15 cellular contexts compared by ENCODE assay signal in the genomic region with DNA sequence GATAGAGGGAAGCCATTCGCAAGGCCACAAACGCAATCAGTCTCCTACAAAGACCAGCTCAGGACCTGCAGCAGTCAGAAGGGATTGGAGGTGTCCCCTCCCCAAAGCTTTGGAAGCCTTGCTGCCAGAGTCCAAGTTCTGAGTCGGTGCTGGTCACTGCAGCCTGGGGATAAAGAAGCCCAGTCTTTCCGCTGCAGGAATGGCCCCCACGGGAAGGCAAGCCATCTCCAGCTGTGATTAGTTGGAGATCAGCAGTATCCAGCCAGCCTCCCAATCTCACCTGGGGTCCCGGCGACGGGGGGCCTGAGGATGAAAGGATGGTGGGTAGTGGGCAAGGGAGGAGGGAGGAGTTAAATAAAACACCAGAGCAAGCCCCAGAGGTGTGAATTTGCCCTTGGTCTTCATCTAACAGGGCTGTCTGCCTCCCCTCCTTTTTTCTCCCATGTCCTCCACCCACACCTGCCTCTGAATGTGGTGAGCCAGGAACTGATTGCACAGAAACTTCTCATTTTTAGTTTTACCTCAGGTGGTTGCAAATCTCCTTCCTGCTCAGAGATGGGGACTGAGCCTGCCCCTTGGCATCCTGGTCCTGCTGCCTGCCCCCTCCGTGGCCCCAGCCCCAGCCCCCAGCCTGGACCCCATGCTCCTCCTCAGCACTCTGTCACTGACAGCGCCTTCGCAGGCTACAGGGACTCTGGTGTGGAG.
A peak's percentile ranks its signal among the peaks of the same experiment; 100 is the strongest.
DNase-seq lines count a peak whose midpoint lies in the region; ATAC-seq and TF ChIP-seq lines count a peak whose summit lies in the region.
"Had no signal": no experiment of that assay in that cellular context is flagged by ENCODE, and none has a peak within 500 bp of the region (broad histone marks: within the 10 kb centered on the region; RNA-seq: fewer than 3 reads in every experiment).

No MANE protein-coding gene starts in this region.

- no peak overlapping the region for H3K27ac Mint-ChIP-seq in osteocyte (ENCODE audit: unreplicated experiment)
- H3K27ac Mint-ChIP-seq: B cell; CD4-positive, CD25-positive, alpha-beta regulatory T cell; CD8-positive, alpha-beta T cell had no signal

- no peaks in the 10 kb centered on the region for H3K36me3 Mint-ChIP-seq in osteocyte (ENCODE audit: unreplicated experiment)
- H3K36me3 Mint-ChIP-seq: CD4-positive, CD25-positive, alpha-beta regulatory T cell; CD8-positive, alpha-beta T cell had no signal

- no peak for ATAC-seq in HG02642 (IDR thresholded peaks at IDR 0.05; ENCODE audit: poor library complexity, unreplicated experiment)
- ATAC-seq: CD8-positive, alpha-beta T cell had no signal

- peaks cover 2% of the 10 kb centered on the region for H3K4me1 Mint-ChIP-seq in osteocyte (ENCODE audit: unreplicated experiment)

- DNase-seq in D341Med (ENCODE audit: low spot score), result peak; percentile 36
- peak; percentile 44 for DNase-seq in ecto neural progenitor cell (ENCODE audit: low spot score)
- peak; percentile 6 for DNase-seq in iPS-NIHi7 (ENCODE audit: extremely low spot score)
- peak; percentile 71 for DNase-seq in osteocyte (ENCODE audit: extremely low spot score, unreplicated experiment)
- DNase-seq in midbrain (lab: John Stamatoyannopoulos, UW), result no peak
- DNase-seq in dermis blood vessel endothelial cell, result no peak
- no peak for DNase-seq in NCI-H1417 (lab: John Stamatoyannopoulos, UW)
- DNase-seq: CD4-positive, CD25-positive, alpha-beta regulatory T cell; DMS53; DMS79 treated with DMSO at 0.1 percent for 48 hours; GM23248; HCEC 1CT had no signal

- TF ChIP-seq CTCF in osteocyte (IDR thresholded peaks at IDR 0.05), result no peak

- H3K9me3 Mint-ChIP-seq in osteocyte (ENCODE audit: unreplicated experiment), result no peaks in the 10 kb centered on the region
- H3K9me3 Mint-ChIP-seq: CD8-positive, alpha-beta T cell had no signal

- peaks cover 9% of the 10 kb centered on the region for H3K27me3 Mint-ChIP-seq in osteocyte (ENCODE audit: unreplicated experiment)

- no peak overlapping the region for H3K4me3 Mint-ChIP-seq in osteocyte (ENCODE audit: unreplicated experiment)
- H3K4me3 Mint-ChIP-seq: B cell; CD4-positive, CD25-positive, alpha-beta regulatory T cell; CD8-positive, alpha-beta T cell had no signal

Comparison
In these comparisons a context has a peak if more than half of its experiments do, and no peak if none do; other contexts are left out.
1. DNase-seq: peak in D341Med (single experiment), ecto neural progenitor cell (single experiment), iPS-NIHi7 (single experiment) and osteocyte (single experiment); none in midbrain (single experiment), dermis blood vessel endothelial cell (single experiment) and NCI-H1417 (0 of 3).